ENCODE assay signal across 21 cellular contexts in the genomic region with DNA sequence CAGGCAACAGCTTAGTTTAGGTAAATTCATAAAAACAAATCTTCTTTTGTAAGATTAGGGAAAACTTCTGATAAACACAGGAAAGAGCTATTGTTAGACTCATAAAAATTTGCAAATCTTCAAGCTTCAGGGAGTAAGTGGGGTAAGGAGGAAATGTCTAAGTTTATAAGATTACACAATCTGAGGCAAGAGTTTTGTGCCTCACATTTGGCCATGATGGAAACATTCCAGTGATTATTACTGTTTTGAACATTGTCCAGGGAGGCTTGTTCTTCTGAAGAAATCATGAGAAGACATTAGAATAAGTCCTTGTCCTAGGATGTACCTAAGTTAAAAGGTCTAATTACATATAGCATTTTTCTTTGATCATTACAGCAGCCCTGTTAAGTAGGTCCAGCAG.
DNase-seq lines count a peak whose midpoint lies in the region; ATAC-seq, FAIRE-seq and TF ChIP-seq lines count a peak whose summit lies in the region.
"Had no signal": no experiment of that assay in that cellular context is flagged by ENCODE, and none has a peak within 500 bp of the region (broad histone marks: within the 10 kb centered on the region; RNA-seq: fewer than 3 reads in every experiment).

No MANE protein-coding gene starts in this region.

- TF ChIP-seq CTCF in right atrium auricular region (IDR thresholded peaks at IDR 0.05) (no peak), progenitor cell of endocrine pancreas (IDR thresholded peaks at IDR 0.05; ENCODE audit: unreplicated experiment) (no peak)

- H3K36me3 ChIP-seq in right atrium auricular region, result no peaks in the 10 kb centered on the region
- H3K36me3 ChIP-seq: gastrocnemius medialis, ovary had no signal

- H3K4me1 Mint-ChIP-seq in progenitor cell of endocrine pancreas (ENCODE audit: low read depth), result no peaks in the 10 kb centered on the region
- H3K4me1 Mint-ChIP-seq in effector memory CD8-positive, alpha-beta T cell (ENCODE audit: low read depth in 2 of 2), result peaks cover 2 to 10% of the 10 kb centered on the region in 2 donors

- H3K36me3 Mint-ChIP-seq in progenitor cell of endocrine pancreas (ENCODE audit: insufficient read depth), result no peaks in the 10 kb centered on the region
- no peaks in the 10 kb centered on the region for H3K36me3 Mint-ChIP-seq in effector memory CD8-positive, alpha-beta T cell (ENCODE audit: insufficient read depth)
- H3K36me3 Mint-ChIP-seq: activated naive CD8-positive, alpha-beta T cell treated with anti-CD3 and anti-CD28 coated beads, Interleukin-2, amount 10 ng/mL, durations not matched to agents 7 days and 5 days; CD4-positive, alpha-beta memory T cell had no signal

- H3K27ac ChIP-seq in right atrium auricular region, result peak overlapping the region in 1 of 2 donors; percentile 21
- H3K27ac ChIP-seq: ovary, PC-9 had no signal

- H3K4me3 Mint-ChIP-seq in progenitor cell of endocrine pancreas (ENCODE audit: low read depth), result no peak overlapping the region
- H3K4me3 Mint-ChIP-seq in effector memory CD8-positive, alpha-beta T cell, result no peak overlapping the region
- H3K4me3 Mint-ChIP-seq: activated naive CD8-positive, alpha-beta T cell treated with anti-CD3 and anti-CD28 coated beads, Interleukin-2, amount 10 ng/mL, durations not matched to agents 7 days and 5 days; CD4-positive, alpha-beta memory T cell; central memory CD8-positive, alpha-beta T cell had no signal

- DNase-seq in Right ventricle myocardium inferior (ENCODE audit: missing footprints) (no peak), right atrium auricular region (ENCODE audit: low spot score) (no peak), iris pigment epithelial cell (ENCODE audit: low read depth) (peak; percentile 59), progenitor cell of endocrine pancreas (ENCODE audit: low spot score, unreplicated experiment) (no peak)
- no peak for DNase-seq in effector memory CD8-positive, alpha-beta T cell
- DNase-seq: activated CD8-positive, alpha-beta memory T cell treated with anti-CD3 and anti-CD28 coated beads for 24 hours; activated naive CD8-positive, alpha-beta T cell treated with anti-CD3 and anti-CD28 coated beads, Interleukin-2, amount 10 ng/mL, durations not matched to agents 7 days and 5 days; CD4-positive, alpha-beta memory T cell; DMS79; gastrocnemius medialis; NCI-H146; NCI-H82; PC-9; stimulated activated CD4-positive, alpha-beta T cell treated with anti-CD3 and anti-CD28 coated beads, Interleukin-4, amount 100 ng/mL, for 24 hours had no signal

- no peaks in the 10 kb centered on the region for H3K9me3 ChIP-seq in right atrium auricular region
- H3K9me3 ChIP-seq: gastrocnemius medialis, ovary had no signal

- H3K27me3 ChIP-seq in right atrium auricular region, result no peaks in the 10 kb centered on the region
- H3K27me3 ChIP-seq: gastrocnemius medialis, ovary had no signal

- no peaks in the 10 kb centered on the region for H3K27me3 Mint-ChIP-seq in progenitor cell of endocrine pancreas
- peaks cover 5 to 25% of the 10 kb centered on the region in 2 donors for H3K27me3 Mint-ChIP-seq in effector memory CD8-positive, alpha-beta T cell
- H3K27me3 Mint-ChIP-seq: activated naive CD8-positive, alpha-beta T cell treated with anti-CD3 and anti-CD28 coated beads, Interleukin-2, amount 10 ng/mL, durations not matched to agents 7 days and 5 days; central memory CD8-positive, alpha-beta T cell had no signal

- no peak overlapping the region for H3K4me3 ChIP-seq in right atrium auricular region
- H3K4me3 ChIP-seq: gastrocnemius medialis, ovary, PC-9, smooth muscle cell had no signal

- no peaks in the 10 kb centered on the region for H3K4me1 ChIP-seq in right atrium auricular region

- H3K27ac Mint-ChIP-seq in progenitor cell of endocrine pancreas, result no peak overlapping the region
- H3K27ac Mint-ChIP-seq in effector memory CD8-positive, alpha-beta T cell, result no peak overlapping the region
- H3K27ac Mint-ChIP-seq: activated naive CD8-positive, alpha-beta T cell treated with anti-CD3 and anti-CD28 coated beads, Interleukin-2, amount 10 ng/mL, durations not matched to agents 7 days and 5 days; CD4-positive, alpha-beta memory T cell had no signal

- intact Hi-C loops in Right ventricle myocardium inferior (cut with DNase I), result no loop called here

- H3K9me3 Mint-ChIP-seq in progenitor cell of endocrine pancreas (ENCODE audit: low read depth), result peaks cover 30% of the 10 kb centered on the region
- no peaks in the 10 kb centered on the region for H3K9me3 Mint-ChIP-seq in effector memory CD8-positive, alpha-beta T cell
- H3K9me3 Mint-ChIP-seq: activated naive CD8-positive, alpha-beta T cell treated with anti-CD3 and anti-CD28 coated beads, Interleukin-2, amount 10 ng/mL, durations not matched to agents 7 days and 5 days; CD4-positive, alpha-beta memory T cell; central memory CD8-positive, alpha-beta T cell had no signal

- ATAC-seq in Right ventricle myocardium inferior (peak; percentile 52), HG03571 (IDR thresholded peaks at IDR 0.05; ENCODE audit: unreplicated experiment) (no peak), HG03354 (IDR thresholded peaks at IDR 0.05; ENCODE audit: poor library complexity, severe bottlenecking, unreplicated experiment) (no peak)
- ATAC-seq in effector memory CD8-positive, alpha-beta T cell (replicated peaks), result no peak
- ATAC-seq: activated CD4-positive, CD25-positive, alpha-beta regulatory T cell treated with anti-CD3 and anti-CD28 coated beads, Interleukin-2, amount 50 U/mL, for 24 hours had no signal

- peak; percentile 80 for FAIRE-seq in colon (lab: Jason Lieb, UNC)
